Comparison of ENCODE assay signal across 1 cellular context in the genomic region with DNA sequence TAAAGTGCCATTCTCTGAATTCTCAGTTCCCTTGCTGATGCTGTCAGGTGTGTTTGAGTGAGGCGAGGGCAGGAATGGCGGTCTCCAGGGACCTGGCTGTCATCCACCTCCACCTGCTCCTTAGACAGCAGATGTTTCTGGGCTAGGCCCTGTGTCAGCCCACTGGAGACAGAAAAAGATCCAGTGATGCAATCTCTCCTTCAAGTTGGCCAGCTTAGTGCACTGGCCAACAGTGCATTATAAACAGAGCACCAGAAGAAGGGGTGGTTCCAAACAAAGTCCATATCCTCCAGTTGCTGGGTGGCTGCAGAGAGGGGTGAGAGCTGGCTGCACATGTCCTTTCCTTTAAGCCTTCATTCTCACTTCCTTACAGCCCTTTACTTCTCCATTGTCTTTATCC.
TF ChIP-seq lines count a peak whose summit lies in the region.

No MANE protein-coding gene starts in this region.

TF ChIP-seq in liver, 16 proteins besides CTCF, POLR2A, EP300 and RAD21 (continued from another document):
- TF ChIP-seq, protein P1, sequence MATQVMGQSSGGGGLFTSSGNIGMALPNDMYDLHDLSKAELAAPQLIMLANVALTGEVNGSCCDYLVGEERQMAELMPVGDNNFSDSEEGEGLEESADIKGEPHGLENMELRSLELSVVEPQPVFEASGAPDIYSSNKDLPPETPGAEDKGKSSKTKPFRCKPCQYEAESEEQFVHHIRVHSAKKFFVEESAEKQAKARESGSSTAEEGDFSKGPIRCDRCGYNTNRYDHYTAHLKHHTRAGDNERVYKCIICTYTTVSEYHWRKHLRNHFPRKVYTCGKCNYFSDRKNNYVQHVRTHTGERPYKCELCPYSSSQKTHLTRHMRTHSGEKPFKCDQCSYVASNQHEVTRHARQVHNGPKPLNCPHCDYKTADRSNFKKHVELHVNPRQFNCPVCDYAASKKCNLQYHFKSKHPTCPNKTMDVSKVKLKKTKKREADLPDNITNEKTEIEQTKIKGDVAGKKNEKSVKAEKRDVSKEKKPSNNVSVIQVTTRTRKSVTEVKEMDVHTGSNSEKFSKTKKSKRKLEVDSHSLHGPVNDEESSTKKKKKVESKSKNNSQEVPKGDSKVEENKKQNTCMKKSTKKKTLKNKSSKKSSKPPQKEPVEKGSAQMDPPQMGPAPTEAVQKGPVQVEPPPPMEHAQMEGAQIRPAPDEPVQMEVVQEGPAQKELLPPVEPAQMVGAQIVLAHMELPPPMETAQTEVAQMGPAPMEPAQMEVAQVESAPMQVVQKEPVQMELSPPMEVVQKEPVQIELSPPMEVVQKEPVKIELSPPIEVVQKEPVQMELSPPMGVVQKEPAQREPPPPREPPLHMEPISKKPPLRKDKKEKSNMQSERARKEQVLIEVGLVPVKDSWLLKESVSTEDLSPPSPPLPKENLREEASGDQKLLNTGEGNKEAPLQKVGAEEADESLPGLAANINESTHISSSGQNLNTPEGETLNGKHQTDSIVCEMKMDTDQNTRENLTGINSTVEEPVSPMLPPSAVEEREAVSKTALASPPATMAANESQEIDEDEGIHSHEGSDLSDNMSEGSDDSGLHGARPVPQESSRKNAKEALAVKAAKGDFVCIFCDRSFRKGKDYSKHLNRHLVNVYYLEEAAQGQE (IDR thresholded peaks at IDR 0.05): no peak
- TF ChIP-seq JUND (IDR thresholded peaks at IDR 0.05) (peak in 1 of 2 donors; percentile 76), FOXA2 (IDR thresholded peaks at IDR 0.05) (peak; percentile 56), GABPA (IDR thresholded peaks at IDR 0.05 in 1 of 2, conservative IDR thresholded peaks at IDR 0.05 in 1 of 2) (peak in 1 of 2 donors; percentile 35), TAF1 (conservative IDR thresholded peaks at IDR 0.05) (no peak), YY1 (IDR thresholded peaks at IDR 0.05) (no peak), SP1 (IDR thresholded peaks at IDR 0.05) (peak; percentile 42)
TF ChIP-seq in liver: peak in this region for 8.
